Comparison of ENCODE assay signal across 19 cellular contexts in the genomic region with DNA sequence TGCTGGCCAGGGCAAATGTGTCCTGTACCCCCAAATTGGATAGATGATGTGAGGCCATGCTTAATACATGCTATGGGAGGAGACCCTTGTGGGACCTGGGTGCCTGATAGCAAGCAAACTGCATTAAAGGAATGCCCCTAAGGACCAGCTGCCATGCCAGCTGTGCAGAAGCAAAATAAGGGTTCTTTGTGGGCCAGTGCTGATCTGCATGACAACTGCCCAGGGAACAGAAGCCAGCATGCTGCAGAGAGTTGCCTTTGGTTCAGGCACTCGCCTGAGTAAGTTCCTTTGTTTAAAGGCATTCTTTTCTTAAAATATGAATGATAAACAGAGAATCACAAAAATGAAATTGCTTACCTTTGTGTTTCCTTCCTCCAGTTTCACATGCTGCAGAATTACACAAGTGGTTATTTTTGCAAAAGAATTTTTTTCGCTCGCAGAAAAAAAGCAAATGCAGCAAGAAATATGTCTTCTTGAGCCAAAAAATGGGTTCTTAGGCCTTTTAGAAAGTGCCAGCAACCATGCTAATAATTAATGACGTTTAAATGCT. TPM values are rescaled to one million over a fixed set of nuclear protein-coding genes. Genes with fewer than 3 reads are reported as not detected.
A peak's percentile ranks its signal among the peaks of the same experiment; 100 is the strongest.
DNase-seq lines count a peak whose midpoint lies in the region; ATAC-seq lines count a peak whose summit lies in the region.
"Had no signal": no experiment of that assay in that cellular context is flagged by ENCODE, and none has a peak within 500 bp of the region (broad histone marks: within the 10 kb centered on the region; RNA-seq: fewer than 3 reads in every experiment).

No MANE protein-coding gene starts in this region.

- H3K27me3 Mint-ChIP-seq in activated naive CD4-positive, alpha-beta T cell treated with anti-CD3 and anti-CD28 coated beads for 36 hours (ENCODE audit: low read depth), result peaks cover 2% of the 10 kb centered on the region

- no peaks in the 10 kb centered on the region for H3K9me3 Mint-ChIP-seq in activated naive CD4-positive, alpha-beta T cell treated with anti-CD3 and anti-CD28 coated beads for 36 hours
- H3K9me3 Mint-ChIP-seq: activated naive CD8-positive, alpha-beta T cell treated with anti-CD3 and anti-CD28 coated beads for 36 hours; activated T-helper 1 cell treated with anti-CD3 and anti-CD28 coated beads, Interleukin-12 subunit alpha, Interleukin-12 subunit beta, Interleukin-2, Interleukin-4 antibody, amounts not matched to agents 30 ng/mL and 10 ng/mL and 1 ng/mL, durations not matched to agents 14 hours and 24 hours and 36 hours; CD8-positive, alpha-beta memory T cell had no signal

- H3K27ac ChIP-seq in HUES64 (ENCODE audit: low read depth, low read length), result peak overlapping the region; percentile 40
- H3K27ac ChIP-seq: RWPE1, thoracic aorta had no signal

- H3K27me3 ChIP-seq in HUES64 (ENCODE audit: insufficient read depth, low read length), result peaks cover 29% of the 10 kb centered on the region

- no peak overlapping the region for H3K9ac ChIP-seq in HUES64 (ENCODE audit: low read depth, low read length)

- intact Hi-C loops in sciatic nerve (cut with DNase I), result no loop called here
- intact Hi-C loops in activated naive CD4-positive, alpha-beta T cell treated with anti-CD3 and anti-CD28 coated beads for 36 hours (cut with micrococcal nuclease), result no loop called here

- DNase-seq in amygdala (lab: John Stamatoyannopoulos, UW) (peak in 41 of 56 donors; percentile 14 to 90 (median 56)), inferior parietal cortex (ENCODE audit: extremely low spot score) (peak; percentile 68), sciatic nerve (ENCODE audit: low spot score) (no peak), GDM1 (lab: John Stamatoyannopoulos, UW) (no peak), NCI-H1436 treated with DMSO at 0.1 percent for 48 hours (lab: John Stamatoyannopoulos, UW) (no peak)
- no peak for DNase-seq in activated naive CD4-positive, alpha-beta T cell treated with anti-CD3 and anti-CD28 coated beads for 36 hours
- DNase-seq: activated naive CD8-positive, alpha-beta T cell treated with anti-CD3 and anti-CD28 coated beads for 36 hours; CD8-positive, alpha-beta memory T cell; cortex of kidney; IMR-90; NCI-H187 treated with DMSO at 0.1 percent for 48 hours had no signal

- no peaks in the 10 kb centered on the region for H3K36me3 ChIP-seq in HUES64 (ENCODE audit: insufficient read depth, low read length)
- H3K36me3 ChIP-seq: thoracic aorta had no signal

- H3K9me3 ChIP-seq in HUES64 (ENCODE audit: insufficient read depth, low read depth, low read length), result no peaks in the 10 kb centered on the region
- H3K9me3 ChIP-seq: thoracic aorta had no signal

- H3K4me3 Mint-ChIP-seq in activated naive CD4-positive, alpha-beta T cell treated with anti-CD3 and anti-CD28 coated beads for 36 hours, result no peak overlapping the region
- H3K4me3 Mint-ChIP-seq: activated naive CD8-positive, alpha-beta T cell treated with anti-CD3 and anti-CD28 coated beads for 36 hours; activated T-helper 1 cell treated with anti-CD3 and anti-CD28 coated beads, Interleukin-12 subunit alpha, Interleukin-12 subunit beta, Interleukin-2, Interleukin-4 antibody, amounts not matched to agents 30 ng/mL and 10 ng/mL and 1 ng/mL, durations not matched to agents 14 hours and 24 hours and 36 hours; brain; CD8-positive, alpha-beta memory T cell had no signal

- H3K4me1 Mint-ChIP-seq in activated naive CD4-positive, alpha-beta T cell treated with anti-CD3 and anti-CD28 coated beads for 36 hours (ENCODE audit: low read depth), result no peaks in the 10 kb centered on the region
- H3K4me1 Mint-ChIP-seq: activated naive CD8-positive, alpha-beta T cell treated with anti-CD3 and anti-CD28 coated beads for 36 hours; CD8-positive, alpha-beta memory T cell had no signal

- WGBS in HUES64, result 43% methylated on average over 4 of the region's 4 CpGs

- H3K27ac Mint-ChIP-seq in activated naive CD4-positive, alpha-beta T cell treated with anti-CD3 and anti-CD28 coated beads for 36 hours, result no peak overlapping the region
- H3K27ac Mint-ChIP-seq: activated naive CD8-positive, alpha-beta T cell treated with anti-CD3 and anti-CD28 coated beads for 36 hours; activated T-helper 1 cell treated with anti-CD3 and anti-CD28 coated beads, Interleukin-12 subunit alpha, Interleukin-12 subunit beta, Interleukin-2, Interleukin-4 antibody, amounts not matched to agents 30 ng/mL and 10 ng/mL and 1 ng/mL, durations not matched to agents 14 hours and 24 hours and 36 hours; CD8-positive, alpha-beta memory T cell had no signal

- H3K4me3 ChIP-seq in HUES64 (ENCODE audit: low read length), result no peak overlapping the region
- H3K4me3 ChIP-seq: thoracic aorta had no signal

- H3K36me3 Mint-ChIP-seq in activated naive CD4-positive, alpha-beta T cell treated with anti-CD3 and anti-CD28 coated beads for 36 hours (ENCODE audit: low read depth), result no peaks in the 10 kb centered on the region
- H3K36me3 Mint-ChIP-seq: activated naive CD8-positive, alpha-beta T cell treated with anti-CD3 and anti-CD28 coated beads for 36 hours; brain; CD8-positive, alpha-beta memory T cell had no signal

- CTCF ChIA-PET in activated naive CD4-positive, alpha-beta T cell treated with anti-CD3 and anti-CD28 coated beads for 36 hours (lab: Charles Lee), result no interaction called here

- peak; percentile 42 for ATAC-seq in sciatic nerve
- ATAC-seq: left lobe of liver had no signal

- peaks cover 23% of the 10 kb centered on the region for H3K4me1 ChIP-seq in HUES64 (ENCODE audit: insufficient read depth, low read length)

RNA-seq across cellular contexts. Expression of a gene that starts 6.9 kb away (rescaled TPM):
- polyA plus RNA-seq in HUES64 (2013, experiment 1 of 2), result 3.8 TPM
- 3.6 TPM for polyA plus RNA-seq in HUES64 (2013, experiment 2 of 2)
- total RNA-seq in sciatic nerve, result 17.9 TPM
- total RNA-seq in activated naive CD4-positive, alpha-beta T cell treated with anti-CD3 and anti-CD28 coated beads for 36 hours, result not detected
- total RNA-seq: activated naive CD8-positive, alpha-beta T cell treated with anti-CD3 and anti-CD28 coated beads for 36 hours; activated T-helper 1 cell treated with anti-CD3 and anti-CD28 coated beads, Interleukin-12 subunit alpha, Interleukin-12 subunit beta, Interleukin-2, Interleukin-4 antibody, amounts not matched to agents 30 ng/mL and 10 ng/mL and 1 ng/mL, durations not matched to agents 14 hours and 24 hours and 36 hours; CD8-positive, alpha-beta memory T cell; fibroblast of villous mesenchyme; IMR-90; left lobe of liver; MCF 10A had no signal
- polyA plus RNA-seq: CD8-positive, alpha-beta memory T cell; IMR-90 had no signal

Comparison
In these comparisons a context has a peak if more than half of its experiments do, and no peak if none do; other contexts are left out.
1. DNase-seq: peak in amygdala (41 of 56) and inferior parietal cortex (single experiment); none in sciatic nerve (single experiment), activated naive CD4-positive, alpha-beta T cell treated with anti-CD3 and anti-CD28 coated beads for 36 hours (single experiment), GDM1 (single experiment) and NCI-H1436 treated with DMSO at 0.1 percent for 48 hours (single experiment).
2. RNA of a gene that starts 6.9 kb away (total RNA-seq): 17.9 TPM in sciatic nerve (single experiment); not detected in activated naive CD4-positive, alpha-beta T cell treated with anti-CD3 and anti-CD28 coated beads for 36 hours; every median in the first group is over 10 times any median in the second.